25 cellular contexts compared by ENCODE assay signal in the genomic region with DNA sequence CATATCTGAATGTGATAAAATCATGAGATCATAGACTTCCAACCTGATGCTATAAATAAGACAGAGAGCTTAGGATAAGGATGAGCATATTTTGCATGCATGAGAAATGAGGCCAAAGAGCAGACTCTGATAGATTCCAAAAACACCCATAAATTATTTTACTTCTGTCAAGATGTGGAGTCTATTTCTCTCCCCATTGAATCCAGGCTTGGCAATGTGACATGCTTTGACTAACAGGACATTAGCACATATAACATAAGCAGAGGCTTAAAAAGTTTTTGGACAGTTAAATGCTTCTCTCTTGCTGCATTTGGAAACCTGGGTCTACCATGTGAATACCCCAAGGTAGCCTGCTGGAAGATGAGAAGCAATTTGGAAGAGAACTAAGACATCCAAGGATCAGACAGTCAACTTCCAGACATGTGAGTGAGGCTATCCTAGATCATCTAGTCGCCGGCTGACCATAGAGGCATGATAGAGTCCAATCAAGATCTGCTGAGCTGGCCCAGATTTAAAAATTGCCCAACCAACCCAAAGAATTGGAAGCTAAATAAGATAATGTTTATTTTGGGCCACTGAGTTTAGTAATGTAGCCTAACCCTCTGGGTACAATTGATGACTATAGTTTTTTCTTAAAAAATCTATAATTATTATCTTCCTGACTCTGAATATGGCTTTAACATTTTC.
"Had no signal": no experiment of that assay in that cellular context is flagged by ENCODE, and none has a peak within 500 bp of the region (broad histone marks: within the 10 kb centered on the region; RNA-seq: fewer than 3 reads in every experiment).

No MANE protein-coding gene starts in this region.

- H3K4me1 ChIP-seq: colonic mucosa, psoas muscle, spleen, testis had no signal

- H3K4me3 Mint-ChIP-seq: dendritic cell treated with granulocyte-macrophage colony-stimulating factor and Interleukin-4, amounts not matched to agents 40 ng/mL and 50 ng/mL, for 4 days; endodermal cell; memory B cell; natural killer cell; stimulated activated memory B cell treated with anti-CD40 and anti-IgM and Interleukin-4, amounts not matched to agents 10 μg/mL and 1 μg/mL and 100 μg/mL, for 72 hours; type B pancreatic cell had no signal

- H3K27ac ChIP-seq: colonic mucosa, epithelial cell of prostate, ovary, psoas muscle, sigmoid colon, spleen, testis, tibial artery had no signal

- H3K27me3 Mint-ChIP-seq: dendritic cell treated with granulocyte-macrophage colony-stimulating factor and Interleukin-4, amounts not matched to agents 40 ng/mL and 50 ng/mL, for 4 days; type B pancreatic cell had no signal

- FAIRE-seq: frontal cortex, keratinocyte had no signal

- H3K4me1 Mint-ChIP-seq: endodermal cell; memory B cell; natural killer cell; stimulated activated memory B cell treated with anti-CD40 and anti-IgM and Interleukin-4, amounts not matched to agents 10 μg/mL and 1 μg/mL and 100 μg/mL, for 72 hours had no signal

- H3K27ac Mint-ChIP-seq: dendritic cell treated with granulocyte-macrophage colony-stimulating factor and Interleukin-4, amounts not matched to agents 40 ng/mL and 50 ng/mL, for 4 days; endodermal cell; memory B cell; natural killer cell; stimulated activated memory B cell treated with anti-CD40 and anti-IgM and Interleukin-4, amounts not matched to agents 10 μg/mL and 1 μg/mL and 100 μg/mL, for 72 hours; type B pancreatic cell had no signal

- H3K4me3 ChIP-seq: colonic mucosa, lung, ovary, psoas muscle, sigmoid colon, spleen, testis, tibial artery had no signal

- DNase-seq: colonic mucosa; effector CD8-positive, alpha-beta T cell; endodermal cell; natural killer cell; occipital lobe; ovary; posterior cingulate gyrus; psoas muscle; right cardiac atrium; sigmoid colon; spleen; stimulated activated CD4-positive, alpha-beta T cell treated with anti-CD3 and anti-CD28 coated beads, Interleukin-4, amount 100 ng/mL, for 4 hours; stimulated activated naive CD8-positive, alpha-beta T cell treated with anti-CD3 and anti-CD28 coated beads, Interleukin-15, Interleukin-2, amounts not matched to agents 100 U/mL and 50 U/mL, for 24 hours; substantia nigra; testis; tibial artery had no signal

- ATAC-seq: esophagus mucosa; natural killer cell; psoas muscle; right cardiac atrium; stimulated activated memory B cell treated with anti-CD40 and anti-IgM and Interleukin-4, amounts not matched to agents 10 μg/mL and 1 μg/mL and 100 μg/mL, for 72 hours; stimulated activated naive CD8-positive, alpha-beta T cell treated with anti-CD3 and anti-CD28 coated beads, Interleukin-15, Interleukin-2, amounts not matched to agents 100 U/mL and 50 U/mL, for 24 hours had no signal

- H3K27me3 ChIP-seq: colonic mucosa, ovary, sigmoid colon, spleen, testis, tibial artery had no signal

- H3K36me3 ChIP-seq: colonic mucosa, ovary, sigmoid colon, spleen, tibial artery had no signal

- H3K9me3 ChIP-seq: colonic mucosa, ovary, sigmoid colon, testis had no signal

- H3K36me3 Mint-ChIP-seq: memory B cell; natural killer cell; stimulated activated memory B cell treated with anti-CD40 and anti-IgM and Interleukin-4, amounts not matched to agents 10 μg/mL and 1 μg/mL and 100 μg/mL, for 72 hours; type B pancreatic cell had no signal
